ENCODE assay signal across 8 cellular contexts in the genomic region with DNA sequence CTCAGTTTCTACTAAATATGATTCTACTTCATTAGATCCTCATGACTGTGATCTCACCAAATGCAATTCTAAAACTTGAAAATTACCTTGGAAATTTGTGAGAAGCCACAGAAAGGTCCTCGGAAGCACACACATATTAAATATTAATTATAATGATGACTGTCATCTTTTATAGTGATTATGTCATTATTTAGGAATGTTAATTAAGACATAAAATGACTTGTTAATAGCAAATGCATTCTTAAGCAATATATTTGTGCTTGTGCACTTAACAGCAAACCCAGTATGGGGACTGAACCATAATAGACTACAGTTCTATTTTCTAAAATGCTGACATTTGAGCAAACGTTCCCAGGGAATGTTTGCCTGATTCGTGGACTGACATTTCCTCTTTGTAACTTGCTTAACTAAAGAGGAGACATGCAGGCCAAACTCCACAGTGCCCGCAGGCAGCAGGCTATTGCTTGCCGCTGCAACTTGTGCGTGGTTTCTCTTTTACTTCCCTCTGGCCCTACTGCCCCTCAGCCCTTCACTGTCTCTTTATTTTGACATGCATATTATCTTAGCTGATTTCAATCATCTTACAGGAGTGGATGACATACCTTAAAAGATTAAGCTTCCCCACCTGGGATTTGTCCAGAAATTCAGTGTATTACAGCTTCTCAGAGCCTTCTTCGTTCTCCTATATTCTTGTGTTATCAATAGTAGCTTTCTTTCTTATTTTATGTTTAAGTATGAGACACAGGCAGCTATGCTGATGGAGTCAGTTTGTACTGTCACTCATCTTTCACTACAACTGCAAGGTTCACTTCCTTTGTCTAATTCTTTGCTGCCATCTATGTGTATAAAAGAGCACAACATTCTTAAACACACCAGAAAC.
DNase-seq lines count a peak whose midpoint lies in the region; ATAC-seq and TF ChIP-seq lines count a peak whose summit lies in the region.

No MANE protein-coding gene starts in this region.

- H3K4me3 Mint-ChIP-seq in CD4-positive, alpha-beta memory T cell = no peak overlapping the region

- H3K9me3 Mint-ChIP-seq in CD4-positive, alpha-beta memory T cell = no peaks in the 10 kb centered on the region

- in situ Hi-C loops in GM23248 (cut with MboI) = loop anchor here (10.0 to 25.0 kb wide), 2 partner anchors 499 to 533 kb away; a partner anchor contains a TSS

- ATAC-seq in left colon (peak; percentile 89), HG02884 (IDR thresholded peaks at IDR 0.05; ENCODE audit: unreplicated experiment) (no peak)

- DNase-seq in CD4-positive, alpha-beta memory T cell = peak in 4 of 5 donors; percentile 20 to 31 (median 30)
- DNase-seq in GM23248 = peak; percentile 63
- peak; percentile 42 for DNase-seq in NCI-H82 treated with DMSO at 0.1 percent for 48 hours (lab: John Stamatoyannopoulos, UW; ENCODE audit: unreplicated experiment)
- DNase-seq in breast epithelium (ENCODE audit: low spot score in 2 of 2) = no peak
- DNase-seq in left colon = no peak
- DNase-seq in vagina (ENCODE audit: extremely low spot score in 2 of 2) = no peak
- no peak for DNase-seq in COLO668 (lab: John Stamatoyannopoulos, UW; ENCODE audit: unreplicated experiment)

- H3K4me1 Mint-ChIP-seq in CD4-positive, alpha-beta memory T cell = no peaks in the 10 kb centered on the region

- no peaks in the 10 kb centered on the region for H3K4me1 ChIP-seq in CD4-positive, alpha-beta memory T cell (ENCODE audit: insufficient read depth, low read length)
- peaks cover 5% of the 10 kb centered on the region; the same call in 1 of the 2 replicates for H3K4me1 ChIP-seq in GM23248 (ENCODE audit: insufficient read depth)
- no peaks in the 10 kb centered on the region for H3K4me1 ChIP-seq in breast epithelium
- no peaks in the 10 kb centered on the region for H3K4me1 ChIP-seq in vagina

- H3K79me2 ChIP-seq in GM23248 (ENCODE audit: insufficient read depth) = no peaks in the 10 kb centered on the region

- 74 to 75% methylated on average over 7 of the region's 7 CpGs for WGBS in GM23248 (ENCODE audit: low coverage in 1 of 2, low lambda C conversion rate in 2 of 2, missing lambda C conversion rate in 2 of 2), 2 experiments

- peaks cover 0 to 3% of the 10 kb centered on the region in 2 donors for H3K36me3 Mint-ChIP-seq in CD4-positive, alpha-beta memory T cell

- H3K36me3 ChIP-seq in CD4-positive, alpha-beta memory T cell (ENCODE audit: insufficient read depth, low read length) = no peaks in the 10 kb centered on the region
- H3K36me3 ChIP-seq in GM23248 (ENCODE audit: low read depth) = no peaks in the 10 kb centered on the region
- no peaks in the 10 kb centered on the region for H3K36me3 ChIP-seq in breast epithelium
- H3K36me3 ChIP-seq in vagina = no peaks in the 10 kb centered on the region

- H2AFZ ChIP-seq in GM23248 = no peak overlapping the region

- H3K4me2 ChIP-seq in GM23248 (ENCODE audit: unreplicated experiment) = no peak overlapping the region

- no peak overlapping the region for H3K27ac Mint-ChIP-seq in CD4-positive, alpha-beta memory T cell

- intact Hi-C loops in CD4-positive, alpha-beta memory T cell (cut with micrococcal nuclease) = loop anchor here (1.0 kb wide), 1 partner anchor 92 kb away; no protein-coding TSS in a partner anchor
- intact Hi-C loops in breast epithelium (cut with DNase I; ENCODE audit: low total_unique reads) (no loop called here), left colon (cut with DNase I, micrococcal nuclease) (loop anchor here in 1 of 2 donors (10.0 kb wide), 1 partner anchor 499 kb away; a partner anchor contains a TSS), vagina (cut with DNase I) (loop anchor here (5.0 kb wide), 1 partner anchor 492 kb away; no protein-coding TSS in a partner anchor)

- POLR2A ChIA-PET in CD4-positive, alpha-beta memory T cell (lab: Charles Lee; ENCODE audit: partially characterized antibody) = no interaction called here

- TF ChIP-seq POLR2A in breast epithelium (IDR thresholded peaks at IDR 0.05) (no peak), vagina (IDR thresholded peaks at IDR 0.05) (no peak)

- no peaks in the 10 kb centered on the region for H3F3A ChIP-seq in GM23248 (ENCODE audit: insufficient read depth)

- no peak overlapping the region for H3K9ac ChIP-seq in GM23248

- H4K20me1 ChIP-seq in GM23248 (ENCODE audit: insufficient read depth) = no peaks in the 10 kb centered on the region

- no peak overlapping the region for H3K27ac ChIP-seq in CD4-positive, alpha-beta memory T cell (ENCODE audit: low read depth, low read length)
- no peak overlapping the region for H3K27ac ChIP-seq in GM23248
- H3K27ac ChIP-seq in breast epithelium = peak overlapping the region in 1 of 2 donors; percentile 15
- H3K27ac ChIP-seq in vagina = no peak overlapping the region

- no peaks in the 10 kb centered on the region for H3K9me2 ChIP-seq in GM23248 (ENCODE audit: insufficient read depth)

- no peaks in the 10 kb centered on the region for H3K27me3 ChIP-seq in CD4-positive, alpha-beta memory T cell (ENCODE audit: insufficient read depth, low read length)
- no peaks in the 10 kb centered on the region for H3K27me3 ChIP-seq in GM23248 (replicated peaks; ENCODE audit: insufficient read depth)
- H3K27me3 ChIP-seq in breast epithelium = no peaks in the 10 kb centered on the region
- no peaks in the 10 kb centered on the region for H3K27me3 ChIP-seq in vagina

- no peak overlapping the region for H3K4me3 ChIP-seq in CD4-positive, alpha-beta memory T cell (ENCODE audit: low read length in 2 of 2)
- H3K4me3 ChIP-seq in GM23248 (no peak overlapping the region), breast epithelium (peak overlapping the region in 1 of 3 donors; percentile 8), vagina (no peak overlapping the region)

- CTCF ChIA-PET in CD4-positive, alpha-beta memory T cell (lab: Charles Lee; ENCODE audit: partially characterized antibody) = interaction anchor here (0.8 to 3.7 kb wide), 10 partner anchors 14 to 579 kb away, joined by 3 to 38 read pairs (median 5); no protein-coding TSS in a partner anchor

- H3K9me3 ChIP-seq in CD4-positive, alpha-beta memory T cell (ENCODE audit: control insufficient read depth in 1 of 2, low read length in 2 of 2) = no peaks in the 10 kb centered on the region
- H3K9me3 ChIP-seq in GM23248 (ENCODE audit: low read depth) (no peaks in the 10 kb centered on the region), breast epithelium (no peaks in the 10 kb centered on the region), vagina (no peaks in the 10 kb centered on the region)

- TF ChIP-seq CTCF in breast epithelium (IDR thresholded peaks at IDR 0.05) (peak; percentile 32 to 57 (median 39)), vagina (IDR thresholded peaks at IDR 0.05) (peak in 2 of 3 experiments; percentile 9 to 26)

- no peaks in the 10 kb centered on the region for H3K27me3 Mint-ChIP-seq in CD4-positive, alpha-beta memory T cell

Comparison
In these comparisons a context has a peak if more than half of its experiments do, and no peak if none do; other contexts are left out.
1. DNase-seq: peak in CD4-positive, alpha-beta memory T cell (4 of 5), GM23248 (single experiment) and NCI-H82 treated with DMSO at 0.1 percent for 48 hours (single experiment); none in breast epithelium (0 of 2), left colon (0 of 2), vagina (0 of 2) and COLO668 (single experiment).